In genomic region chr1:170547255-170547654, GRCh38 we compare ENCODE assay signal across 34 cellular contexts.
"Had no signal": no experiment of that assay in that cellular context is flagged by ENCODE, and none has a peak within 500 bp of the region (broad histone marks: within the 10 kb centered on the region; RNA-seq: fewer than 3 reads in every experiment).

No MANE protein-coding gene starts in this region.

- H3K4me3 ChIP-seq: MG63 had no signal

- H3K9me3 ChIP-seq: MG63 had no signal

- H3K4me2 ChIP-seq: KMS-11 had no signal

- H3K27me3 ChIP-seq: MG63 had no signal

- DNase-seq: Karpas-422, Kasumi-1, MG63, MM.1S, MV-4-11, NCI-H1048, NCI-H1092, NCI-H1092 treated with DMSO at 0.1 percent for 48 hours, NCI-H1105, NCI-H1105 treated with DMSO at 0.1 percent for 48 hours, NCI-H1417, NCI-H1417 treated with DMSO at 0.1 percent for 48 hours, NCI-H1436, NCI-H1436 treated with DMSO at 0.1 percent for 48 hours, NCI-H146, NCI-H1694, NCI-H1694 treated with DMSO at 0.1 percent for 48 hours, NCI-H187, NCI-H187 treated with DMSO at 0.1 percent for 48 hours, NCI-H1930, NCI-H2029, NCI-H2029 treated with DMSO at 0.1 percent for 48 hours, NCI-H2081, NCI-H2081 treated with DMSO at 0.1 percent for 48 hours, NCI-H2107, NCI-H2171, NCI-H2171 treated with DMSO at 0.1 percent for 48 hours, NCI-H2227 treated with DMSO at 0.1 percent for 48 hours, NCI-H226, NCI-H345, NCI-H446, NCI-H446 treated with DMSO at 0.1 percent for 48 hours, NCI-H510A had no signal

- H3K9ac ChIP-seq: KMS-11 had no signal

- H3K27ac ChIP-seq: KMS-11 had no signal
